29 cellular contexts compared by ENCODE assay signal in genomic region chr1:71417421-71417820, GRCh38.
"Had no signal": no experiment of that assay in that cellular context is flagged by ENCODE, and none has a peak within 500 bp of the region (broad histone marks: within the 10 kb centered on the region; RNA-seq: fewer than 3 reads in every experiment).

No MANE protein-coding gene starts in this region.

- H3K27me3 Mint-ChIP-seq: memory B cell; naive thymus-derived CD4-positive, alpha-beta T cell; stimulated activated naive B cell treated with anti-CD40 and anti-IgM and Interleukin-4, amounts not matched to agents 10 μg/mL and 1 μg/mL and 100 μg/mL, for 72 hours had no signal

- H3K9me3 Mint-ChIP-seq: nephron; neural crest cell; stimulated activated naive B cell treated with anti-CD40 and anti-IgM and Interleukin-4, amounts not matched to agents 10 μg/mL and 1 μg/mL and 100 μg/mL, for 72 hours had no signal

- H3K27ac ChIP-seq: left ventricle myocardium inferior, pancreas, prostate gland, skin epidermis, stomach, suprapubic skin, thoracic aorta, tibial artery, upper lobe of right lung had no signal

- H3K9me3 ChIP-seq: left ventricle myocardium inferior, mucosa of descending colon, pancreas, prostate gland, stomach, suprapubic skin, thoracic aorta, tibial artery, upper lobe of right lung had no signal

- H3K36me3 Mint-ChIP-seq: memory B cell; naive thymus-derived CD4-positive, alpha-beta T cell; stimulated activated naive B cell treated with anti-CD40 and anti-IgM and Interleukin-4, amounts not matched to agents 10 μg/mL and 1 μg/mL and 100 μg/mL, for 72 hours had no signal

- ATAC-seq: left colon; mucosa of descending colon; naive thymus-derived CD4-positive, alpha-beta T cell; pancreas; right cardiac atrium; sciatic nerve; stimulated activated naive B cell treated with anti-CD40 and anti-IgM and Interleukin-4, amounts not matched to agents 10 μg/mL and 1 μg/mL and 100 μg/mL, for 72 hours; stimulated activated naive CD8-positive, alpha-beta T cell treated with anti-CD3 and anti-CD28 coated beads, Interleukin-15, Interleukin-2, amounts not matched to agents 100 U/mL and 50 U/mL, for 24 hours; upper lobe of right lung had no signal

- H3K4me3 Mint-ChIP-seq: memory B cell; naive thymus-derived CD4-positive, alpha-beta T cell; nephron; neural crest cell; stimulated activated naive B cell treated with anti-CD40 and anti-IgM and Interleukin-4, amounts not matched to agents 10 μg/mL and 1 μg/mL and 100 μg/mL, for 72 hours had no signal

- H3K4me3 ChIP-seq: left ventricle myocardium inferior, mucosa of descending colon, pancreas, prostate gland, skin epidermis, stomach, suprapubic skin, thoracic aorta, tibial artery, upper lobe of right lung had no signal

- DNase-seq: hippocampal formation; left colon; left ventricle myocardium inferior; midbrain; mucosa of descending colon; naive thymus-derived CD4-positive, alpha-beta T cell; nucleus accumbens; pancreas; posterior cingulate gyrus; retina; right cardiac atrium; stimulated activated CD4-positive, alpha-beta T cell treated with anti-CD3 and anti-CD28 coated beads, Interleukin-12 subunit alpha, Interleukin-12 subunit beta, amount 100 ng/mL, for 4 hours; stimulated activated CD4-positive, alpha-beta T cell treated with anti-CD3 and anti-CD28 coated beads, Interleukin-15, amount 100 ng/mL, for 24 hours; stimulated activated CD4-positive, alpha-beta T cell treated with anti-CD3 and anti-CD28 coated beads, Interleukin-2, amount 100 ng/mL, for 24 hours; stimulated activated CD4-positive, alpha-beta T cell treated with anti-CD3 and anti-CD28 coated beads, Interleukin-4, amount 100 ng/mL, for 1 hour; stimulated activated naive B cell treated with anti-CD40 and anti-IgM and Interleukin-4, amounts not matched to agents 10 μg/mL and 1 μg/mL and 100 μg/mL, for 72 hours; stimulated activated naive CD8-positive, alpha-beta T cell treated with anti-CD3 and anti-CD28 coated beads, Interleukin-15, Interleukin-2, amounts not matched to agents 100 U/mL and 50 U/mL, for 24 hours; stomach; tibial artery; trophoblast cell; upper lobe of right lung had no signal

- H3K4me1 Mint-ChIP-seq: memory B cell; naive thymus-derived CD4-positive, alpha-beta T cell; neural crest cell; stimulated activated naive B cell treated with anti-CD40 and anti-IgM and Interleukin-4, amounts not matched to agents 10 μg/mL and 1 μg/mL and 100 μg/mL, for 72 hours had no signal

- H3K27me3 ChIP-seq: pancreas, stomach, suprapubic skin, tibial artery, upper lobe of right lung had no signal

- H3K27ac Mint-ChIP-seq: memory B cell; naive thymus-derived CD4-positive, alpha-beta T cell; nephron; stimulated activated naive B cell treated with anti-CD40 and anti-IgM and Interleukin-4, amounts not matched to agents 10 μg/mL and 1 μg/mL and 100 μg/mL, for 72 hours had no signal

- H3K36me3 ChIP-seq: left ventricle myocardium inferior, pancreas, prostate gland, stomach, suprapubic skin, thoracic aorta, tibial artery, upper lobe of right lung had no signal

- H3K4me1 ChIP-seq: left ventricle myocardium inferior, pancreas, prostate gland, stomach, suprapubic skin, tibial artery, upper lobe of right lung had no signal
